Comparison of ENCODE assay signal across 8 cellular contexts in the genomic region with DNA sequence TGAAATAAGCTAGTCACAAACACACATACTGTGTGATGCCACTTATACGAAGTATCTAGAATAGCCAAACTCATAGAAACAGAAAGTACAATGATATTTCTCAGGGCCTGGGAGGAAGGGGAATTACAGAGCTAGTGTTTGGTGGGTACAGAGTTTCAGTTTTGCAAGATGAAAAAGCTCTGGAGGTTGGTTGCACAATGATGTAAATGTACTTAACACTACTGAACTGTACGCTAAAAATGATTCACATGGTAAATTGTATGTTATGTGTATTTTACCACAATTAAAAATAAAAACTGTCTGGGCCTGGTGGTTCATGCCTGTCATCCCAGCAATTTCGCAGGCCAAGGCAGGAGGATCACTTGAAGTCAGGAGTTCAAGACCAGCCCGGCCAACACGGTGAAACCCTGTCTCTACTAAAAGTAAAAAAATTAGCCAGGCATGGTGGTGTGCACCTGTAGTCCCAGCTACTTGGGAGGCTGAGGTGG. TPM values are rescaled to one million over a fixed set of nuclear protein-coding genes. Genes with fewer than 3 reads are reported as not detected.
DNase-seq lines count a peak whose midpoint lies in the region; ATAC-seq and TF ChIP-seq lines count a peak whose summit lies in the region.

No MANE protein-coding gene starts in this region.

- H3K9me3 ChIP-seq in mammary epithelial cell (replicated peaks; ENCODE audit: insufficient read depth, low read length): no peaks in the 10 kb centered on the region
- no peaks in the 10 kb centered on the region for H3K9me3 ChIP-seq in breast epithelium

- H3K36me3 Mint-ChIP-seq in activated CD4-positive, alpha-beta memory T cell treated with anti-CD3 and anti-CD28 coated beads, Interleukin-2, amount 10 ng/mL, durations not matched to agents 7 days and 5 days (ENCODE audit: low read depth): no peaks in the 10 kb centered on the region
- H3K36me3 Mint-ChIP-seq in stimulated activated naive B cell treated with anti-CD40 and anti-IgM and Interleukin-4, amounts not matched to agents 10 μg/mL and 1 μg/mL and 100 μg/mL, for 72 hours: no peaks in the 10 kb centered on the region

- CTCF ChIA-PET in mammary epithelial cell (lab: Charles Lee; ENCODE audit: low non-redundant PET) (no interaction called here), RWPE1 (lab: Yijun Ruan, JAX) (no interaction called here)
- CTCF ChIA-PET in activated CD4-positive, alpha-beta memory T cell treated with anti-CD3 and anti-CD28 coated beads, Interleukin-2, amount 10 ng/mL, durations not matched to agents 7 days and 5 days (lab: Charles Lee): interaction anchor here (0.6 to 1.5 kb wide), 2 partner anchors 11 to 381 kb away, joined by 3 to 4 read pairs; no protein-coding TSS in a partner anchor

- H3K4me3 ChIP-seq in mammary epithelial cell (replicated peaks in 1 of 3; ENCODE audit: insufficient read depth in 1 of 3, low read depth in 2 of 3, low read length in 3 of 3) (no peak overlapping the region), breast epithelium (no peak overlapping the region)

- H3K4me1 ChIP-seq in mammary epithelial cell (ENCODE audit: insufficient read depth, low read length) (no peaks in the 10 kb centered on the region), breast epithelium (no peaks in the 10 kb centered on the region)

- ATAC-seq in HG03095 (IDR thresholded peaks at IDR 0.05; ENCODE audit: unreplicated experiment): peak; percentile 80
- peak; percentile 66 to 86 for ATAC-seq in stimulated activated naive B cell treated with anti-CD40 and anti-IgM and Interleukin-4, amounts not matched to agents 10 μg/mL and 1 μg/mL and 100 μg/mL, for 72 hours (replicated peaks)

- H3K9ac ChIP-seq in mammary epithelial cell (ENCODE audit: insufficient read depth, low read length): no peak overlapping the region

- no TSS peak for BruUV-seq in mammary epithelial cell (replicated peaks; lab: Mats Ljungman, UMichigan)

- no peaks in the 10 kb centered on the region for H3K79me2 ChIP-seq in mammary epithelial cell (ENCODE audit: insufficient read depth, low read length)

- H3K27ac ChIP-seq in mammary epithelial cell (ENCODE audit: insufficient read depth, low read depth, low read length) (no peak overlapping the region), breast epithelium (no peak overlapping the region), RWPE1 (no peak overlapping the region)

- POLR2A ChIA-PET in activated CD4-positive, alpha-beta memory T cell treated with anti-CD3 and anti-CD28 coated beads, Interleukin-2, amount 10 ng/mL, durations not matched to agents 7 days and 5 days (lab: Charles Lee): no interaction called here
- POLR2A ChIA-PET in RWPE1 (lab: Yijun Ruan, JAX; ENCODE audit: low non-redundant PET): no interaction called here

- DNase-seq in mammary epithelial cell (peak; percentile 11), breast epithelium (ENCODE audit: low spot score in 2 of 2) (no peak), RWPE1 (ENCODE audit: low spot score) (no peak), GM19238 (ENCODE audit: insufficient read length, low spot score) (no peak), foreskin melanocyte (no peak)
- DNase-seq in activated CD4-positive, alpha-beta memory T cell treated with anti-CD3 and anti-CD28 coated beads, Interleukin-2, amount 10 ng/mL, durations not matched to agents 7 days and 5 days: no peak
- no peak for DNase-seq in stimulated activated naive B cell treated with anti-CD40 and anti-IgM and Interleukin-4, amounts not matched to agents 10 μg/mL and 1 μg/mL and 100 μg/mL, for 72 hours

- H3K27me3 ChIP-seq in mammary epithelial cell (ENCODE audit: insufficient read depth, low read length) (no peaks in the 10 kb centered on the region), breast epithelium (no peaks in the 10 kb centered on the region)

- no peaks in the 10 kb centered on the region for H3K36me3 ChIP-seq in mammary epithelial cell (ENCODE audit: insufficient read depth, low read length)
- no peaks in the 10 kb centered on the region for H3K36me3 ChIP-seq in breast epithelium

- peaks cover 20% of the 10 kb centered on the region for H3K4me1 Mint-ChIP-seq in activated CD4-positive, alpha-beta memory T cell treated with anti-CD3 and anti-CD28 coated beads, Interleukin-2, amount 10 ng/mL, durations not matched to agents 7 days and 5 days
- H3K4me1 Mint-ChIP-seq in stimulated activated naive B cell treated with anti-CD40 and anti-IgM and Interleukin-4, amounts not matched to agents 10 μg/mL and 1 μg/mL and 100 μg/mL, for 72 hours: peaks cover 4 to 5% of the 10 kb centered on the region in 2 donors

- dilution Hi-C loops in mammary epithelial cell (cut with HindIII; ENCODE audit: low sequenced_read_pairs): no loop called here

- no peak overlapping the region for H3K4me2 ChIP-seq in mammary epithelial cell (ENCODE audit: insufficient read depth, low read depth, low read length)

- 88% methylated on average over 5 of the region's 5 CpGs for WGBS in mammary epithelial cell (ENCODE audit: low coverage, missing lambda C conversion rate)

- H3K4me3 Mint-ChIP-seq in activated CD4-positive, alpha-beta memory T cell treated with anti-CD3 and anti-CD28 coated beads, Interleukin-2, amount 10 ng/mL, durations not matched to agents 7 days and 5 days: no peak overlapping the region
- no peak overlapping the region for H3K4me3 Mint-ChIP-seq in stimulated activated naive B cell treated with anti-CD40 and anti-IgM and Interleukin-4, amounts not matched to agents 10 μg/mL and 1 μg/mL and 100 μg/mL, for 72 hours

- TF ChIP-seq CTCF in mammary epithelial cell (conservative IDR thresholded peaks at IDR 0.05 in 1 of 2, IDR thresholded peaks at IDR 0.05 in 1 of 2; ENCODE audit: extremely low read depth in 1 of 2, insufficient read depth in 1 of 2, low read depth in 1 of 2, low read length in 2 of 2) (no peak), breast epithelium (IDR thresholded peaks at IDR 0.05) (no peak), RWPE1 (conservative IDR thresholded peaks at IDR 0.05; ENCODE audit: low read depth) (no peak)

- no peak overlapping the region for H2AFZ ChIP-seq in mammary epithelial cell (ENCODE audit: low read depth, low read length)

- no peak for TF ChIP-seq POLR2A in breast epithelium (IDR thresholded peaks at IDR 0.05)

- in situ Hi-C loops in mammary epithelial cell (cut with MboI; ENCODE audit: low sequenced_read_pairs in 2 of 2): no loop called here

- H3K9me3 Mint-ChIP-seq in activated CD4-positive, alpha-beta memory T cell treated with anti-CD3 and anti-CD28 coated beads, Interleukin-2, amount 10 ng/mL, durations not matched to agents 7 days and 5 days: no peaks in the 10 kb centered on the region
- H3K9me3 Mint-ChIP-seq in stimulated activated naive B cell treated with anti-CD40 and anti-IgM and Interleukin-4, amounts not matched to agents 10 μg/mL and 1 μg/mL and 100 μg/mL, for 72 hours: no peaks in the 10 kb centered on the region

- intact Hi-C loops in mammary epithelial cell (cut with micrococcal nuclease): no loop called here
- intact Hi-C loops in breast epithelium (cut with DNase I; ENCODE audit: low total_unique reads): no loop called here

- peaks cover 21% of the 10 kb centered on the region for H3K27me3 Mint-ChIP-seq in activated CD4-positive, alpha-beta memory T cell treated with anti-CD3 and anti-CD28 coated beads, Interleukin-2, amount 10 ng/mL, durations not matched to agents 7 days and 5 days
- H3K27me3 Mint-ChIP-seq in stimulated activated naive B cell treated with anti-CD40 and anti-IgM and Interleukin-4, amounts not matched to agents 10 μg/mL and 1 μg/mL and 100 μg/mL, for 72 hours: peaks cover 8 to 20% of the 10 kb centered on the region in 2 donors

- H4K20me1 ChIP-seq in mammary epithelial cell (ENCODE audit: insufficient read depth, low read length): no peaks in the 10 kb centered on the region

- peak overlapping the region; percentile 9 for H3K27ac Mint-ChIP-seq in activated CD4-positive, alpha-beta memory T cell treated with anti-CD3 and anti-CD28 coated beads, Interleukin-2, amount 10 ng/mL, durations not matched to agents 7 days and 5 days
- no peak overlapping the region for H3K27ac Mint-ChIP-seq in stimulated activated naive B cell treated with anti-CD40 and anti-IgM and Interleukin-4, amounts not matched to agents 10 μg/mL and 1 μg/mL and 100 μg/mL, for 72 hours

RNA-seq across cellular contexts. Expression of gene FHAD1, which starts 15.3 kb away (rescaled TPM):
- total RNA-seq in mammary epithelial cell (under 1 TPM; 0.12 to 0.33 TPM), breast epithelium (1 to 10 TPM in 2 of 3 donors, not detected in 1; 1.0 to 2.3 TPM)
- polyA plus RNA-seq in mammary epithelial cell: 0.03 TPM
- not detected for polyA minus RNA-seq in mammary epithelial cell
- total RNA-seq in activated CD4-positive, alpha-beta memory T cell treated with anti-CD3 and anti-CD28 coated beads, Interleukin-2, amount 10 ng/mL, durations not matched to agents 7 days and 5 days: under 1 TPM in 1 of 2 experiments, not detected in 1; 0.18 TPM
